In the genomic region with DNA sequence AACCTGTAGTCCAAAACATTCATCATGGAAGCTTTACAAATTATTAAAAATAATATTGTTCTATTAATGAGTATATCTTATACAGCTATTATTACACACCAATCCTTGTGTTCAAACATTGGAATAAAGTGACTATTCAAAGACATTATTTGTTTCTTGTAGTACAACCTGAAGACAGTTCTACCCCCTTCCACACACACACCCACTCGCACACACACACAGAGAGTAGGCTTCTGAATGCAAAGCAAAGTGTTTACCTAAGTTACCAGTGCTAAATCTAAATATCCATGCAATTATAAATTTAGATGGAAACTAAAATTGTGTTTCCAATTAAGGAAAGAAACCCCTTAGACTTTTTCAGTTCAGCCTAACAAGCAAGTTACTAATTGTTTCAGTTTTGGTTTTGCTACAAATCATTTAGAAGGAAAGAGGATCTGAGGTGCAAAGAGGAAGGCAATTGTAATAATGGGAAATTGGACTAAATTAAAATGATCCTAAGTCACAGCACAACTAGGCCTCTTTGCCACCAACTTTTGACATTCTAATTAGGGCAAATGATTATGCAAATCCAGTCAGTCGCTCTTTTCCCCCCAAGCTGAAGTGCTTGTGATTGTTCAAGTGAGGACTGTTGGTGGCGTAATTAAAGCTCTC, we compare ENCODE assay signal across 1 cellular context.
TF ChIP-seq lines count a peak whose summit lies in the region.

No MANE protein-coding gene starts in this region.

TF ChIP-seq in H1, 55 proteins besides CTCF, POLR2A, EP300 and RAD21:
- TF ChIP-seq CTBP2 (IDR thresholded peaks at IDR 0.05; ENCODE audit: borderline replicate concordance, insufficient read depth, insufficient read length, low read length) = no peak
- no peak for TF ChIP-seq ASH2L (IDR thresholded peaks at IDR 0.05; ENCODE audit: low read length)
- TF ChIP-seq JUN (IDR thresholded peaks at IDR 0.05; ENCODE audit: low read depth, low read length) = no peak
- TF ChIP-seq KDM4A (IDR thresholded peaks at IDR 0.05; ENCODE audit: low read depth, low read length, severe bottlenecking) = no peak
- no peak for TF ChIP-seq BRCA1 (IDR thresholded peaks at IDR 0.05; ENCODE audit: low read depth, low read length)
- TF ChIP-seq, protein P1, sequence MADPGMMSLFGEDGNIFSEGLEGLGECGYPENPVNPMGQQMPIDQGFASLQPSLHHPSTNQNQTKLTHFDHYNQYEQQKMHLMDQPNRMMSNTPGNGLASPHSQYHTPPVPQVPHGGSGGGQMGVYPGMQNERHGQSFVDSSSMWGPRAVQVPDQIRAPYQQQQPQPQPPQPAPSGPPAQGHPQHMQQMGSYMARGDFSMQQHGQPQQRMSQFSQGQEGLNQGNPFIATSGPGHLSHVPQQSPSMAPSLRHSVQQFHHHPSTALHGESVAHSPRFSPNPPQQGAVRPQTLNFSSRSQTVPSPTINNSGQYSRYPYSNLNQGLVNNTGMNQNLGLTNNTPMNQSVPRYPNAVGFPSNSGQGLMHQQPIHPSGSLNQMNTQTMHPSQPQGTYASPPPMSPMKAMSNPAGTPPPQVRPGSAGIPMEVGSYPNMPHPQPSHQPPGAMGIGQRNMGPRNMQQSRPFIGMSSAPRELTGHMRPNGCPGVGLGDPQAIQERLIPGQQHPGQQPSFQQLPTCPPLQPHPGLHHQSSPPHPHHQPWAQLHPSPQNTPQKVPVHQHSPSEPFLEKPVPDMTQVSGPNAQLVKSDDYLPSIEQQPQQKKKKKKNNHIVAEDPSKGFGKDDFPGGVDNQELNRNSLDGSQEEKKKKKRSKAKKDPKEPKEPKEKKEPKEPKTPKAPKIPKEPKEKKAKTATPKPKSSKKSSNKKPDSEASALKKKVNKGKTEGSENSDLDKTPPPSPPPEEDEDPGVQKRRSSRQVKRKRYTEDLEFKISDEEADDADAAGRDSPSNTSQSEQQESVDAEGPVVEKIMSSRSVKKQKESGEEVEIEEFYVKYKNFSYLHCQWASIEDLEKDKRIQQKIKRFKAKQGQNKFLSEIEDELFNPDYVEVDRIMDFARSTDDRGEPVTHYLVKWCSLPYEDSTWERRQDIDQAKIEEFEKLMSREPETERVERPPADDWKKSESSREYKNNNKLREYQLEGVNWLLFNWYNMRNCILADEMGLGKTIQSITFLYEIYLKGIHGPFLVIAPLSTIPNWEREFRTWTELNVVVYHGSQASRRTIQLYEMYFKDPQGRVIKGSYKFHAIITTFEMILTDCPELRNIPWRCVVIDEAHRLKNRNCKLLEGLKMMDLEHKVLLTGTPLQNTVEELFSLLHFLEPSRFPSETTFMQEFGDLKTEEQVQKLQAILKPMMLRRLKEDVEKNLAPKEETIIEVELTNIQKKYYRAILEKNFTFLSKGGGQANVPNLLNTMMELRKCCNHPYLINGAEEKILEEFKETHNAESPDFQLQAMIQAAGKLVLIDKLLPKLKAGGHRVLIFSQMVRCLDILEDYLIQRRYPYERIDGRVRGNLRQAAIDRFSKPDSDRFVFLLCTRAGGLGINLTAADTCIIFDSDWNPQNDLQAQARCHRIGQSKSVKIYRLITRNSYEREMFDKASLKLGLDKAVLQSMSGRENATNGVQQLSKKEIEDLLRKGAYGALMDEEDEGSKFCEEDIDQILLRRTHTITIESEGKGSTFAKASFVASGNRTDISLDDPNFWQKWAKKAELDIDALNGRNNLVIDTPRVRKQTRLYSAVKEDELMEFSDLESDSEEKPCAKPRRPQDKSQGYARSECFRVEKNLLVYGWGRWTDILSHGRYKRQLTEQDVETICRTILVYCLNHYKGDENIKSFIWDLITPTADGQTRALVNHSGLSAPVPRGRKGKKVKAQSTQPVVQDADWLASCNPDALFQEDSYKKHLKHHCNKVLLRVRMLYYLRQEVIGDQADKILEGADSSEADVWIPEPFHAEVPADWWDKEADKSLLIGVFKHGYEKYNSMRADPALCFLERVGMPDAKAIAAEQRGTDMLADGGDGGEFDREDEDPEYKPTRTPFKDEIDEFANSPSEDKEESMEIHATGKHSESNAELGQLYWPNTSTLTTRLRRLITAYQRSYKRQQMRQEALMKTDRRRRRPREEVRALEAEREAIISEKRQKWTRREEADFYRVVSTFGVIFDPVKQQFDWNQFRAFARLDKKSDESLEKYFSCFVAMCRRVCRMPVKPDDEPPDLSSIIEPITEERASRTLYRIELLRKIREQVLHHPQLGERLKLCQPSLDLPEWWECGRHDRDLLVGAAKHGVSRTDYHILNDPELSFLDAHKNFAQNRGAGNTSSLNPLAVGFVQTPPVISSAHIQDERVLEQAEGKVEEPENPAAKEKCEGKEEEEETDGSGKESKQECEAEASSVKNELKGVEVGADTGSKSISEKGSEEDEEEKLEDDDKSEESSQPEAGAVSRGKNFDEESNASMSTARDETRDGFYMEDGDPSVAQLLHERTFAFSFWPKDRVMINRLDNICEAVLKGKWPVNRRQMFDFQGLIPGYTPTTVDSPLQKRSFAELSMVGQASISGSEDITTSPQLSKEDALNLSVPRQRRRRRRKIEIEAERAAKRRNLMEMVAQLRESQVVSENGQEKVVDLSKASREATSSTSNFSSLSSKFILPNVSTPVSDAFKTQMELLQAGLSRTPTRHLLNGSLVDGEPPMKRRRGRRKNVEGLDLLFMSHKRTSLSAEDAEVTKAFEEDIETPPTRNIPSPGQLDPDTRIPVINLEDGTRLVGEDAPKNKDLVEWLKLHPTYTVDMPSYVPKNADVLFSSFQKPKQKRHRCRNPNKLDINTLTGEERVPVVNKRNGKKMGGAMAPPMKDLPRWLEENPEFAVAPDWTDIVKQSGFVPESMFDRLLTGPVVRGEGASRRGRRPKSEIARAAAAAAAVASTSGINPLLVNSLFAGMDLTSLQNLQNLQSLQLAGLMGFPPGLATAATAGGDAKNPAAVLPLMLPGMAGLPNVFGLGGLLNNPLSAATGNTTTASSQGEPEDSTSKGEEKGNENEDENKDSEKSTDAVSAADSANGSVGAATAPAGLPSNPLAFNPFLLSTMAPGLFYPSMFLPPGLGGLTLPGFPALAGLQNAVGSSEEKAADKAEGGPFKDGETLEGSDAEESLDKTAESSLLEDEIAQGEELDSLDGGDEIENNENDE (IDR thresholded peaks at IDR 0.05; ENCODE audit: insufficient replicate concordance, low read length) = no peak
- TF ChIP-seq SP2 (IDR thresholded peaks at IDR 0.05; ENCODE audit: low read length) = no peak
- no peak for TF ChIP-seq MAX (IDR thresholded peaks at IDR 0.05)
- TF ChIP-seq POLR2AphosphoS5 (IDR thresholded peaks at IDR 0.05; ENCODE audit: low read depth, low read length) = no peak
TF ChIP-seq in H1: peak in this region for 0.
